1 cellular context compared by ENCODE assay signal in the genomic region with DNA sequence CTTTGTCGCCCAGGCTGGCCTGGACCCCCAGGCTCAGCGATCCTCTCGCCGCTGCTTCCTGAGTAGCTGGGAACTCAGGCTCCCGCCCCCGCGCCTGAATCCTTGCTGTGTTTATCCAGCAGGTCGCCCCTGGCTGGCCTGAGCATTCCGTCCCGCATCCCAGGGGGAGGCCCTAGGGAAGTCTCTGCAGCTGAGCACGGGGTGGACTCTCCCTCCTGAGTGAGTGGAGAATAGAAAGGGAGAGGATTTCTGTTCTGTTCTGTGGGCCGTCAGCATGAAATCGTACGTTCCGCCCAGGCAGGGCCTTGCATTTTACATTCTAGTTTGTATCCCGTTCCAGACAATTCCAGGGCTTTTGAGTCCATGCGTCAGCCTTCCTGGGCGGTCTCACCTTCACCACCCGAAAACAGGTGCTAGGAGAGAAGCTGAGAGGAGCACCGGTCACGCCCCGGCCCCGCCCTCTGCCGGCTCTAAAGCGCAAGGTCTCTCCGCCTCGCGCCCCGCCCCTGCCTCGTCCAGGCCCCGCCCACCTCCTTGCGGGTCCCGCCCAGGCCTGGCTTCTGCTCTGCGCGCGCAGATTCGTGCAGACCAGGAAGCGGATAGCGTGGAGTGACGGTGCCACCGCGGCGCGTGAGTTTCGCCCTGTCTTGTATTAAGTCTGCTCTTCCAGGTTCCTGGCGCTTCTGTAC.
TF ChIP-seq lines count a peak whose summit lies in the region.

A gene (plus strand): TSS at position 586 of the 689 bp plus-strand sequence. CDS start 15,285 bp downstream, outside the sequence.

TF ChIP-seq in HepG2, 621 proteins besides CTCF, POLR2A, EP300 and RAD21 (continued from another document and continues in another):
- TF ChIP-seq, protein P1, sequence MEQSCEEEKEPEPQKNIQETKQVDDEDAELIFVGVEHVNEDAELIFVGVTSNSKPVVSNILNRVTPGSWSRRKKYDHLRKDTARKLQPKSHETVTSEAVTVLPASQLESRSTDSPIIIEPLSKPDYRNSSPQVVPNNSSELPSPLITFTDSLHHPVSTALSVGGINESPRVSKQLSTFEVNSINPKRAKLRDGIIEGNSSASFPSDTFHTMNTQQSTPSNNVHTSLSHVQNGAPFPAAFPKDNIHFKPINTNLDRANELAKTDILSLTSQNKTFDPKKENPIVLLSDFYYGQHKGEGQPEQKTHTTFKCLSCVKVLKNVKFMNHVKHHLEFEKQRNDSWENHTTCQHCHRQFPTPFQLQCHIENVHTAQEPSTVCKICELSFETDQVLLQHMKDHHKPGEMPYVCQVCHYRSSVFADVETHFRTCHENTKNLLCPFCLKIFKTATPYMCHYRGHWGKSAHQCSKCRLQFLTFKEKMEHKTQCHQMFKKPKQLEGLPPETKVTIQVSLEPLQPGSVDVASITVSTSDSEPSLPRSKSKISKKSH (CRISPR knock-in tag; IDR thresholded peaks at IDR 0.05; ENCODE audit: borderline replicate concordance): no peak; the same call in 1 of the 2 replicates
- TF ChIP-seq SP1 (IDR thresholded peaks at IDR 0.05) (no peak), SP1 (CRISPR knock-in tag; IDR thresholded peaks at IDR 0.05) (peak; percentile 71), ZBTB20 (CRISPR knock-in tag; IDR thresholded peaks at IDR 0.05; ENCODE audit: borderline replicate concordance, low read depth) (no peak), EEA1 (CRISPR knock-in tag; IDR thresholded peaks at IDR 0.05; ENCODE audit: borderline replicate concordance) (no peak), ZNF24 (IDR thresholded peaks at IDR 0.05) (no peak), HDAC1 (CRISPR knock-in tag; IDR thresholded peaks at IDR 0.05) (peak; percentile 22), FLYWCH1 (CRISPR knock-in tag; IDR thresholded peaks at IDR 0.05) (no peak), JUN (CRISPR knock-in tag; IDR thresholded peaks at IDR 0.05) (no peak), SYNCRIP (IDR thresholded peaks at IDR 0.05; ENCODE audit: insufficient read depth, low read depth, low read length) (no peak), GATAD2A (CRISPR knock-in tag; IDR thresholded peaks at IDR 0.05) (no peak), ZNF143 (CRISPR knock-in tag; IDR thresholded peaks at IDR 0.05) (0 out of 2 replicates have a peak, but pooled peaks have one; percentile 15), TAF1 (CRISPR knock-in tag; IDR thresholded peaks at IDR 0.05) (peak; percentile 69; the same call in 1 of the 2 replicates), NFIC (IDR thresholded peaks at IDR 0.05; ENCODE audit: low read length) (no peak), GABPB1 (CRISPR knock-in tag; IDR thresholded peaks at IDR 0.05) (peak; percentile 45; the same call in 1 of the 2 replicates), ZNF207 (IDR thresholded peaks at IDR 0.05; ENCODE audit: borderline replicate concordance) (no peak), KDM3A (CRISPR knock-in tag; IDR thresholded peaks at IDR 0.05; ENCODE audit: low read depth) (no peak), SUZ12 (IDR thresholded peaks at IDR 0.05; ENCODE audit: low read depth, low read length) (no peak), TBX3 (IDR thresholded peaks at IDR 0.05; ENCODE audit: borderline replicate concordance) (no peak), HIVEP1 (CRISPR knock-in tag; IDR thresholded peaks at IDR 0.05) (peak; percentile 41; the same call in 1 of the 2 replicates), MATR3 (CRISPR knock-in tag; IDR thresholded peaks at IDR 0.05) (no peak), JARID2 (CRISPR knock-in tag; IDR thresholded peaks at IDR 0.05; ENCODE audit: insufficient replicate concordance) (no peak), NFIB (CRISPR knock-in tag; IDR thresholded peaks at IDR 0.05; ENCODE audit: borderline replicate concordance) (no peak), ZNF331 (CRISPR knock-in tag; IDR thresholded peaks at IDR 0.05) (no peak), ZNF607 (CRISPR knock-in tag; IDR thresholded peaks at IDR 0.05; ENCODE audit: borderline replicate concordance) (no peak), ZFYVE20 (CRISPR knock-in tag; IDR thresholded peaks at IDR 0.05; ENCODE audit: borderline replicate concordance, low read depth) (no peak), TCF7L2 (IDR thresholded peaks at IDR 0.05; ENCODE audit: low read depth, low read length) (no peak)
- TF ChIP-seq, protein P2, sequence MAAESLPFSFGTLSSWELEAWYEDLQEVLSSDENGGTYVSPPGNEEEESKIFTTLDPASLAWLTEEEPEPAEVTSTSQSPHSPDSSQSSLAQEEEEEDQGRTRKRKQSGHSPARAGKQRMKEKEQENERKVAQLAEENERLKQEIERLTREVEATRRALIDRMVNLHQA (CRISPR knock-in tag; IDR thresholded peaks at IDR 0.05): no peak
- TF ChIP-seq, protein P3, sequence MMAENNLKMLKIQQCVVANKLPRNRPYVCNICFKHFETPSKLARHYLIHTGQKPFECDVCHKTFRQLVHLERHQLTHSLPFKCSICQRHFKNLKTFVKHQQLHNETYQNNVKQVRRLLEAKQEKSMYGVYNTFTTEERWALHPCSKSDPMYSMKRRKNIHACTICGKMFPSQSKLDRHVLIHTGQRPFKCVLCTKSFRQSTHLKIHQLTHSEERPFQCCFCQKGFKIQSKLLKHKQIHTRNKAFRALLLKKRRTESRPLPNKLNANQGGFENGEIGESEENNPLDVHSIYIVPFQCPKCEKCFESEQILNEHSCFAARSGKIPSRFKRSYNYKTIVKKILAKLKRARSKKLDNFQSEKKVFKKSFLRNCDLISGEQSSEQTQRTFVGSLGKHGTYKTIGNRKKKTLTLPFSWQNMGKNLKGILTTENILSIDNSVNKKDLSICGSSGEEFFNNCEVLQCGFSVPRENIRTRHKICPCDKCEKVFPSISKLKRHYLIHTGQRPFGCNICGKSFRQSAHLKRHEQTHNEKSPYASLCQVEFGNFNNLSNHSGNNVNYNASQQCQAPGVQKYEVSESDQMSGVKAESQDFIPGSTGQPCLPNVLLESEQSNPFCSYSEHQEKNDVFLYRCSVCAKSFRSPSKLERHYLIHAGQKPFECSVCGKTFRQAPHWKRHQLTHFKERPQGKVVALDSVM (CRISPR knock-in tag; IDR thresholded peaks at IDR 0.05): no peak
- TF ChIP-seq, protein P4, sequence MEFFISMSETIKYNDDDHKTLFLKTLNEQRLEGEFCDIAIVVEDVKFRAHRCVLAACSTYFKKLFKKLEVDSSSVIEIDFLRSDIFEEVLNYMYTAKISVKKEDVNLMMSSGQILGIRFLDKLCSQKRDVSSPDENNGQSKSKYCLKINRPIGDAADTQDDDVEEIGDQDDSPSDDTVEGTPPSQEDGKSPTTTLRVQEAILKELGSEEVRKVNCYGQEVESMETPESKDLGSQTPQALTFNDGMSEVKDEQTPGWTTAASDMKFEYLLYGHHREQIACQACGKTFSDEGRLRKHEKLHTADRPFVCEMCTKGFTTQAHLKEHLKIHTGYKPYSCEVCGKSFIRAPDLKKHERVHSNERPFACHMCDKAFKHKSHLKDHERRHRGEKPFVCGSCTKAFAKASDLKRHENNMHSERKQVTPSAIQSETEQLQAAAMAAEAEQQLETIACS (CRISPR knock-in tag; IDR thresholded peaks at IDR 0.05): no peak
- TF ChIP-seq, protein P5, sequence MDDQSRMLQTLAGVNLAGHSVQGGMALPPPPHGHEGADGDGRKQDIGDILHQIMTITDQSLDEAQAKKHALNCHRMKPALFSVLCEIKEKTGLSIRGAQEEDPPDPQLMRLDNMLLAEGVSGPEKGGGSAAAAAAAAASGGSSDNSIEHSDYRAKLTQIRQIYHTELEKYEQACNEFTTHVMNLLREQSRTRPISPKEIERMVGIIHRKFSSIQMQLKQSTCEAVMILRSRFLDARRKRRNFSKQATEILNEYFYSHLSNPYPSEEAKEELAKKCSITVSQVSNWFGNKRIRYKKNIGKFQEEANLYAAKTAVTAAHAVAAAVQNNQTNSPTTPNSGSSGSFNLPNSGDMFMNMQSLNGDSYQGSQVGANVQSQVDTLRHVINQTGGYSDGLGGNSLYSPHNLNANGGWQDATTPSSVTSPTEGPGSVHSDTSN (CRISPR knock-in tag; IDR thresholded peaks at IDR 0.05; ENCODE audit: borderline replicate concordance): no peak
- TF ChIP-seq, protein P6, sequence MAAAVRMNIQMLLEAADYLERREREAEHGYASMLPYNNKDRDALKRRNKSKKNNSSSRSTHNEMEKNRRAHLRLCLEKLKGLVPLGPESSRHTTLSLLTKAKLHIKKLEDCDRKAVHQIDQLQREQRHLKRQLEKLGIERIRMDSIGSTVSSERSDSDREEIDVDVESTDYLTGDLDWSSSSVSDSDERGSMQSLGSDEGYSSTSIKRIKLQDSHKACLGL (CRISPR knock-in tag; IDR thresholded peaks at IDR 0.05): peak; percentile 68; the same call in 1 of the 2 replicates
- TF ChIP-seq, protein P7, sequence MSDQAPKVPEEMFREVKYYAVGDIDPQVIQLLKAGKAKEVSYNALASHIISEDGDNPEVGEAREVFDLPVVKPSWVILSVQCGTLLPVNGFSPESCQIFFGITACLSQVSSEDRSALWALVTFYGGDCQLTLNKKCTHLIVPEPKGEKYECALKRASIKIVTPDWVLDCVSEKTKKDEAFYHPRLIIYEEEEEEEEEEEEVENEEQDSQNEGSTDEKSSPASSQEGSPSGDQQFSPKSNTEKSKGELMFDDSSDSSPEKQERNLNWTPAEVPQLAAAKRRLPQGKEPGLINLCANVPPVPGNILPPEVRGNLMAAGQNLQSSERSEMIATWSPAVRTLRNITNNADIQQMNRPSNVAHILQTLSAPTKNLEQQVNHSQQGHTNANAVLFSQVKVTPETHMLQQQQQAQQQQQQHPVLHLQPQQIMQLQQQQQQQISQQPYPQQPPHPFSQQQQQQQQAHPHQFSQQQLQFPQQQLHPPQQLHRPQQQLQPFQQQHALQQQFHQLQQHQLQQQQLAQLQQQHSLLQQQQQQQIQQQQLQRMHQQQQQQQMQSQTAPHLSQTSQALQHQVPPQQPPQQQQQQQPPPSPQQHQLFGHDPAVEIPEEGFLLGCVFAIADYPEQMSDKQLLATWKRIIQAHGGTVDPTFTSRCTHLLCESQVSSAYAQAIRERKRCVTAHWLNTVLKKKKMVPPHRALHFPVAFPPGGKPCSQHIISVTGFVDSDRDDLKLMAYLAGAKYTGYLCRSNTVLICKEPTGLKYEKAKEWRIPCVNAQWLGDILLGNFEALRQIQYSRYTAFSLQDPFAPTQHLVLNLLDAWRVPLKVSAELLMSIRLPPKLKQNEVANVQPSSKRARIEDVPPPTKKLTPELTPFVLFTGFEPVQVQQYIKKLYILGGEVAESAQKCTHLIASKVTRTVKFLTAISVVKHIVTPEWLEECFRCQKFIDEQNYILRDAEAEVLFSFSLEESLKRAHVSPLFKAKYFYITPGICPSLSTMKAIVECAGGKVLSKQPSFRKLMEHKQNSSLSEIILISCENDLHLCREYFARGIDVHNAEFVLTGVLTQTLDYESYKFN (CRISPR knock-in tag; conservative IDR thresholded peaks at IDR 0.05): peak; percentile 43; the same call in 1 of the 2 replicates
- TF ChIP-seq, protein P8, sequence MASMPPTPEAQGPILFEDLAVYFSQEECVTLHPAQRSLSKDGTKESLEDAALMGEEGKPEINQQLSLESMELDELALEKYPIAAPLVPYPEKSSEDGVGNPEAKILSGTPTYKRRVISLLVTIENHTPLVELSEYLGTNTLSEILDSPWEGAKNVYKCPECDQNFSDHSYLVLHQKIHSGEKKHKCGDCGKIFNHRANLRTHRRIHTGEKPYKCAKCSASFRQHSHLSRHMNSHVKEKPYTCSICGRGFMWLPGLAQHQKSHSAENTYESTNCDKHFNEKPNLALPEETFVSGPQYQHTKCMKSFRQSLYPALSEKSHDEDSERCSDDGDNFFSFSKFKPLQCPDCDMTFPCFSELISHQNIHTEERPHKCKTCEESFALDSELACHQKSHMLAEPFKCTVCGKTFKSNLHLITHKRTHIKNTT (CRISPR knock-in tag; IDR thresholded peaks at IDR 0.05): no peak
- TF ChIP-seq, protein P9, sequence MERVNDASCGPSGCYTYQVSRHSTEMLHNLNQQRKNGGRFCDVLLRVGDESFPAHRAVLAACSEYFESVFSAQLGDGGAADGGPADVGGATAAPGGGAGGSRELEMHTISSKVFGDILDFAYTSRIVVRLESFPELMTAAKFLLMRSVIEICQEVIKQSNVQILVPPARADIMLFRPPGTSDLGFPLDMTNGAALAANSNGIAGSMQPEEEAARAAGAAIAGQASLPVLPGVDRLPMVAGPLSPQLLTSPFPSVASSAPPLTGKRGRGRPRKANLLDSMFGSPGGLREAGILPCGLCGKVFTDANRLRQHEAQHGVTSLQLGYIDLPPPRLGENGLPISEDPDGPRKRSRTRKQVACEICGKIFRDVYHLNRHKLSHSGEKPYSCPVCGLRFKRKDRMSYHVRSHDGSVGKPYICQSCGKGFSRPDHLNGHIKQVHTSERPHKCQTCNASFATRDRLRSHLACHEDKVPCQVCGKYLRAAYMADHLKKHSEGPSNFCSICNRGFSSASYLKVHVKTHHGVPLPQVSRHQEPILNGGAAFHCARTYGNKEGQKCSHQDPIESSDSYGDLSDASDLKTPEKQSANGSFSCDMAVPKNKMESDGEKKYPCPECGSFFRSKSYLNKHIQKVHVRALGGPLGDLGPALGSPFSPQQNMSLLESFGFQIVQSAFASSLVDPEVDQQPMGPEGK (CRISPR knock-in tag; IDR thresholded peaks at IDR 0.05): peak; percentile 72
- TF ChIP-seq, protein P10, sequence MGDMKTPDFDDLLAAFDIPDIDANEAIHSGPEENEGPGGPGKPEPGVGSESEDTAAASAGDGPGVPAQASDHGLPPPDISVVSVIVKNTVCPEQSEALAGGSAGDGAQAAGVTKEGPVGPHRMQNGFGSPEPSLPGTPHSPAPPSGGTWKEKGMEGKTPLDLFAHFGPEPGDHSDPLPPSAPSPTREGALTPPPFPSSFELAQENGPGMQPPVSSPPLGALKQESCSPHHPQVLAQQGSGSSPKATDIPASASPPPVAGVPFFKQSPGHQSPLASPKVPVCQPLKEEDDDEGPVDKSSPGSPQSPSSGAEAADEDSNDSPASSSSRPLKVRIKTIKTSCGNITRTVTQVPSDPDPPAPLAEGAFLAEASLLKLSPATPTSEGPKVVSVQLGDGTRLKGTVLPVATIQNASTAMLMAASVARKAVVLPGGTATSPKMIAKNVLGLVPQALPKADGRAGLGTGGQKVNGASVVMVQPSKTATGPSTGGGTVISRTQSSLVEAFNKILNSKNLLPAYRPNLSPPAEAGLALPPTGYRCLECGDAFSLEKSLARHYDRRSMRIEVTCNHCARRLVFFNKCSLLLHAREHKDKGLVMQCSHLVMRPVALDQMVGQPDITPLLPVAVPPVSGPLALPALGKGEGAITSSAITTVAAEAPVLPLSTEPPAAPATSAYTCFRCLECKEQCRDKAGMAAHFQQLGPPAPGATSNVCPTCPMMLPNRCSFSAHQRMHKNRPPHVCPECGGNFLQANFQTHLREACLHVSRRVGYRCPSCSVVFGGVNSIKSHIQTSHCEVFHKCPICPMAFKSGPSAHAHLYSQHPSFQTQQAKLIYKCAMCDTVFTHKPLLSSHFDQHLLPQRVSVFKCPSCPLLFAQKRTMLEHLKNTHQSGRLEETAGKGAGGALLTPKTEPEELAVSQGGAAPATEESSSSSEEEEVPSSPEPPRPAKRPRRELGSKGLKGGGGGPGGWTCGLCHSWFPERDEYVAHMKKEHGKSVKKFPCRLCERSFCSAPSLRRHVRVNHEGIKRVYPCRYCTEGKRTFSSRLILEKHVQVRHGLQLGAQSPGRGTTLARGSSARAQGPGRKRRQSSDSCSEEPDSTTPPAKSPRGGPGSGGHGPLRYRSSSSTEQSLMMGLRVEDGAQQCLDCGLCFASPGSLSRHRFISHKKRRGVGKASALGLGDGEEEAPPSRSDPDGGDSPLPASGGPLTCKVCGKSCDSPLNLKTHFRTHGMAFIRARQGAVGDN (CRISPR knock-in tag; IDR thresholded peaks at IDR 0.05): peak; percentile 85
- TF ChIP-seq, protein P11, sequence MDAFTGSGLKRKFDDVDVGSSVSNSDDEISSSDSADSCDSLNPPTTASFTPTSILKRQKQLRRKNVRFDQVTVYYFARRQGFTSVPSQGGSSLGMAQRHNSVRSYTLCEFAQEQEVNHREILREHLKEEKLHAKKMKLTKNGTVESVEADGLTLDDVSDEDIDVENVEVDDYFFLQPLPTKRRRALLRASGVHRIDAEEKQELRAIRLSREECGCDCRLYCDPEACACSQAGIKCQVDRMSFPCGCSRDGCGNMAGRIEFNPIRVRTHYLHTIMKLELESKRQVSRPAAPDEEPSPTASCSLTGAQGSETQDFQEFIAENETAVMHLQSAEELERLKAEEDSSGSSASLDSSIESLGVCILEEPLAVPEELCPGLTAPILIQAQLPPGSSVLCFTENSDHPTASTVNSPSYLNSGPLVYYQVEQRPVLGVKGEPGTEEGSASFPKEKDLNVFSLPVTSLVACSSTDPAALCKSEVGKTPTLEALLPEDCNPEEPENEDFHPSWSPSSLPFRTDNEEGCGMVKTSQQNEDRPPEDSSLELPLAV (CRISPR knock-in tag; conservative IDR thresholded peaks at IDR 0.05; ENCODE audit: low read depth): no peak
